ENCODE assay signal across 17 cellular contexts in genomic region chr5:179178016-179178575, GRCh38.
DNase-seq lines count a peak whose midpoint lies in the region; ATAC-seq and TF ChIP-seq lines count a peak whose summit lies in the region.
"Had no signal": no experiment of that assay in that cellular context is flagged by ENCODE, and none has a peak within 500 bp of the region (broad histone marks: within the 10 kb centered on the region; RNA-seq: fewer than 3 reads in every experiment).

No MANE protein-coding gene starts in this region.

- no peaks in the 10 kb centered on the region for H3K27me3 ChIP-seq in right atrium auricular region
- no peaks in the 10 kb centered on the region for H3K27me3 ChIP-seq in BE2C
- H3K27me3 ChIP-seq: BLaER1 treated with 17β-estradiol and CSF1 and Interleukin-3, amounts not matched to agents 10 nM and 100 nM had no signal

- TF ChIP-seq CTCF in right atrium auricular region (IDR thresholded peaks at IDR 0.05) (no peak), BE2C (IDR thresholded peaks at IDR 0.05; ENCODE audit: low read depth, low read length) (no peak)

- H3K4me1 ChIP-seq in right atrium auricular region (no peaks in the 10 kb centered on the region), BE2C (no peaks in the 10 kb centered on the region)

- ATAC-seq in Right ventricle myocardium inferior (no peak), HG03045 (IDR thresholded peaks at IDR 0.05; ENCODE audit: unreplicated experiment) (no peak)
- ATAC-seq: CD8-positive, alpha-beta T cell; GM23338; HCT116 had no signal

- DNase-seq in Right ventricle myocardium inferior (ENCODE audit: missing footprints): peak; percentile 31
- DNase-seq in right atrium auricular region (ENCODE audit: low spot score): no peak
- DNase-seq in BE2C: peak; percentile 4
- peak; percentile 14 for DNase-seq in globus pallidus (ENCODE audit: low spot score)
- peak; percentile 78 for DNase-seq in posterior vena cava (ENCODE audit: low spot score)
- DNase-seq in stimulated activated CD4-positive, alpha-beta T cell treated with anti-CD3 and anti-CD28 coated beads, Interleukin-12 subunit alpha, Interleukin-12 subunit beta, amount 100 ng/mL, for 4 hours: no peak
- no peak for DNase-seq in activated naive CD4-positive, alpha-beta T cell (lab: John Stamatoyannopoulos, UW)
- DNase-seq: 8988T; Calu3; CD8-positive, alpha-beta T cell; DMS79 treated with DMSO at 0.1 percent for 48 hours; GF-D8; HFFc6 had no signal

- H3K4me3 ChIP-seq in right atrium auricular region (no peak overlapping the region), BE2C (ENCODE audit: low read depth, low read length) (no peak overlapping the region)
- H3K4me3 ChIP-seq: BLaER1 treated with 17β-estradiol and CSF1 and Interleukin-3, amounts not matched to agents 10 nM and 100 nM; GM23338 had no signal

- intact Hi-C loops in Right ventricle myocardium inferior (cut with DNase I) (no loop called here), posterior vena cava (cut with DNase I) (no loop called here)

- no peak overlapping the region for H3K27ac ChIP-seq in right atrium auricular region
- H3K27ac ChIP-seq: BLaER1 treated with 17β-estradiol and CSF1 and Interleukin-3, amounts not matched to agents 10 nM and 100 nM had no signal

- H3K36me3 ChIP-seq in right atrium auricular region (no peaks in the 10 kb centered on the region), BE2C (no peaks in the 10 kb centered on the region)

- H3K9me3 ChIP-seq in right atrium auricular region (peaks cover 0 to 12% of the 10 kb centered on the region in 2 donors), BE2C (no peaks in the 10 kb centered on the region)

Comparison
In these comparisons a context has a peak if more than half of its experiments do, and no peak if none do; other contexts are left out.
1. DNase-seq: peak in Right ventricle myocardium inferior (single experiment), BE2C (single experiment), globus pallidus (single experiment) and posterior vena cava (single experiment); none in right atrium auricular region (single experiment), stimulated activated CD4-positive, alpha-beta T cell treated with anti-CD3 and anti-CD28 coated beads, Interleukin-12 subunit alpha, Interleukin-12 subunit beta, amount 100 ng/mL, for 4 hours (single experiment) and activated naive CD4-positive, alpha-beta T cell (0 of 4).